In genomic region chr1:71882241-71883036, GRCh38 we compare ENCODE assay signal across 1 cellular context.
TF ChIP-seq lines count a peak whose summit lies in the region.

No MANE protein-coding gene starts in this region.

TF ChIP-seq in WTC11, 78 proteins besides CTCF, POLR2A, EP300 and RAD21 (continued from another document):
- no peak for TF ChIP-seq PREB (CRISPR knock-in tag; IDR thresholded peaks at IDR 0.05; ENCODE audit: borderline replicate concordance)
- TF ChIP-seq MAX (CRISPR knock-in tag; IDR thresholded peaks at IDR 0.05): no peak
- no peak for TF ChIP-seq ZNF396 (CRISPR knock-in tag; IDR thresholded peaks at IDR 0.05; ENCODE audit: borderline replicate concordance)
- no peak for TF ChIP-seq ZNF263 (CRISPR knock-in tag; IDR thresholded peaks at IDR 0.05; ENCODE audit: low read depth)
- TF ChIP-seq ATF3 (CRISPR knock-in tag; conservative IDR thresholded peaks at IDR 0.05): no peak
- TF ChIP-seq TEAD4 (CRISPR knock-in tag; IDR thresholded peaks at IDR 0.05): no peak
- TF ChIP-seq USF2 (CRISPR knock-in tag; IDR thresholded peaks at IDR 0.05): no peak
- TF ChIP-seq E2F4 (CRISPR knock-in tag; IDR thresholded peaks at IDR 0.05; ENCODE audit: borderline replicate concordance, low read depth): no peak
- TF ChIP-seq NFATC4 (CRISPR knock-in tag; IDR thresholded peaks at IDR 0.05): no peak
- TF ChIP-seq ZBTB43 (CRISPR knock-in tag; IDR thresholded peaks at IDR 0.05): no peak
- TF ChIP-seq CDX4 (CRISPR knock-in tag; IDR thresholded peaks at IDR 0.05; ENCODE audit: borderline replicate concordance): no peak
